8 cellular contexts compared by ENCODE assay signal in the genomic region with DNA sequence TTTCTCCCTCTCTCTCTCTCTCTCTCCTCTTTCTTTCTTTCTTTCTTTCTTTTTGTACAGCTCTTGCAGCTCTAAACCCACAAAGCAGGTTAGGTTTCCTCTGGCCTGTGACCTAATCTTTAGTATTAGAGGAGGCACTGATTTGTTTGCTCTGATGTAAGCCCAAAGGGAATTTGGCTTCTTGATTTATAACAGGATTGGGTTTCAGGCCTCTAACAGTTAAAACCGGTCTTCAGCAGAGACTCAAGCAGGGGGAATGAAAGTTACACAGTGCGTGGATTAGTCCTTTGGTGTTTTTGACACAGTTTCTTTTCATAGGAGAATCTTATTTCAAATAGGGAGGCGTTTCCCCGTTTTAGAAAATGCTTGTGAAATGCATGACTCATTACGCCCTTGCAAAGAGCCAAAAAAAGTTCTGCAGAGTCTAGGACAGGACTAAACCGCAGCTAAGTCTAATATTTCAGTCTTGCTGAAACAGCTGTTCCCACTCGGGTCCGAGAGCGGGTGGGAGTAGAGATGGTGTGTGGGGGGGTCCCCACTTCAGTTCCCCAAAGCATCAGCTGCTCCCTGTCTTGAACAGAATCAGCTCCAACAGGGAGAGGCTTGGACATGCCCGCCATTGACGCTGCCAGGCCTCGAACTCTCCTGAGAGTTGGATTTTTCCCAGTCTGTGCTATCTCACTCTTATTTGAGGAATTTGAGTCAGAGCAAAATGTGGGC.
A peak's percentile ranks its signal among the peaks of the same experiment; 100 is the strongest.
DNase-seq lines count a peak whose midpoint lies in the region; ATAC-seq lines count a peak whose summit lies in the region.

No MANE protein-coding gene starts in this region.

- no peaks in the 10 kb centered on the region for H3K9me3 ChIP-seq in muscle layer of duodenum (ENCODE audit: control insufficient read depth in 1 of 2, low read length in 2 of 2)

- DNase-seq in NCI-H748 (lab: John Stamatoyannopoulos, UW; ENCODE audit: unreplicated experiment) (peak; percentile 47), NCI-H748 treated with DMSO at 0.1 percent for 48 hours (lab: John Stamatoyannopoulos, UW) (no peak), NOMO-1 treated with DMSO at 0.1 percent for 48 hours (lab: John Stamatoyannopoulos, UW; ENCODE audit: unreplicated experiment) (peak; percentile 85), dedifferentiated amniotic fluid mesenchymal stem cell (ENCODE audit: extremely low spot score) (peak; percentile 96), NCI-H526 treated with DMSO at 0.1 percent for 48 hours (lab: John Stamatoyannopoulos, UW) (no peak)

- no peak for ATAC-seq in HG03442 (IDR thresholded peaks at IDR 0.05; ENCODE audit: unreplicated experiment)
- ATAC-seq in HG03469 (IDR thresholded peaks at IDR 0.05; ENCODE audit: unreplicated experiment), result no peak

- H3K27ac ChIP-seq in muscle layer of duodenum (ENCODE audit: low read length), result peak overlapping the region; percentile 94

- no peaks in the 10 kb centered on the region for H3K27me3 ChIP-seq in muscle layer of duodenum (ENCODE audit: low read depth, low read length)

- H3K4me1 ChIP-seq in muscle layer of duodenum (ENCODE audit: control insufficient read depth in 1 of 2, insufficient read depth in 2 of 2, low read length in 2 of 2), result peaks cover 14 to 18% of the 10 kb centered on the region in 2 donors

- peaks cover 0 to 11% of the 10 kb centered on the region in 2 donors for H3K36me3 ChIP-seq in muscle layer of duodenum (ENCODE audit: control insufficient read depth in 1 of 2, insufficient read depth in 2 of 2, low read length in 2 of 2)

- H3K4me3 ChIP-seq in muscle layer of duodenum (ENCODE audit: low read depth in 1 of 2, low read length in 2 of 2), result no peak overlapping the region

Comparison
In these comparisons a context has a peak if more than half of its experiments do, and no peak if none do; other contexts are left out.
1. DNase-seq: peak in NCI-H748 (single experiment), NOMO-1 treated with DMSO at 0.1 percent for 48 hours (single experiment) and dedifferentiated amniotic fluid mesenchymal stem cell (single experiment); none in NCI-H748 treated with DMSO at 0.1 percent for 48 hours (single experiment) and NCI-H526 treated with DMSO at 0.1 percent for 48 hours (single experiment).